ENCODE assay signal across 1 cellular context in the genomic region with DNA sequence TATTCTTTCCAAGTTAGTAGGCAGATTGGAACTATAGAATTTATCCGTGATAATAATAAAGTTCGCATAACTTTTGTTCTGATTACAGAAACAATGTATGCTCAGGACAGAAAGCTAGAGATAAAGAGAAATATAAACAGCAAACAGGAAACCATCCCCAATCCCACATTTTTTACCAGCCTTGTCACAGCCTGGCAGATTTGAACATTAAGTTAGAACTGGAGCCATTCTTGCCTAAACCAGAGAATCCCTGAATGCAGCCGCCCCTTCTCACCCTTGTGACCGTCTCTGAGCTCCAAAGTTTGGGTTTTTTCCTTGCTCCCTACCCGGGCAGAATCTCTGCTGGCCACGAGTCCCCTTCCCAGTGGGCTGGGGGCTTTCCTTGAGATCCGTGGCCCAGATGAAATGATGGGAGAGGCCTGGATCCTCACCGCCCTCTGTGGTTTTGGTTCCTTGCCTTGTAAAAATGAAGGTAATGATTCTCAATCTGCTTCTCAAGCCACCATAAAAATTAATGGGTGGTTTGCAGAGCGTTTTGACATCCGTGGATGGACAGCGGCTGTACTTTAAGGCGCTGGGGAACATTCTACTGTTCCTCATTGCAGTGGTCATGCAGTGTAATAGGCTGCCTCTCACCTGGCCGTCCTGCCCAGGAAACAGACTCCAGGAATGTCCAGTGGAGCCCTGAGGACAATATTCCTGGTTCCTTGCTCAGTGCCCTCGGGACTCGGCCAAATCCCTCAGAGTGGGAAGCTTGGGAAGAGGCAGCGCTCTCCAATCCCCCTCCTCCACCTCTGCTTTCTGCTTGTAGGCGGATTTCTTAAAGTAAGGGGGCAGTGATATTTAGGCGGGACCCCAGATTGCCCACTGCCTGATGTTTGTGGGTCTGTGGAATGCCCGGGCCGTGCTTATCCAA.
TF ChIP-seq lines count a peak whose summit lies in the region.

No MANE protein-coding gene starts in this region.

TF ChIP-seq in SK-N-SH, 30 proteins besides CTCF, POLR2A, EP300 and RAD21 (continued from another document):
- TF ChIP-seq, protein P1, sequence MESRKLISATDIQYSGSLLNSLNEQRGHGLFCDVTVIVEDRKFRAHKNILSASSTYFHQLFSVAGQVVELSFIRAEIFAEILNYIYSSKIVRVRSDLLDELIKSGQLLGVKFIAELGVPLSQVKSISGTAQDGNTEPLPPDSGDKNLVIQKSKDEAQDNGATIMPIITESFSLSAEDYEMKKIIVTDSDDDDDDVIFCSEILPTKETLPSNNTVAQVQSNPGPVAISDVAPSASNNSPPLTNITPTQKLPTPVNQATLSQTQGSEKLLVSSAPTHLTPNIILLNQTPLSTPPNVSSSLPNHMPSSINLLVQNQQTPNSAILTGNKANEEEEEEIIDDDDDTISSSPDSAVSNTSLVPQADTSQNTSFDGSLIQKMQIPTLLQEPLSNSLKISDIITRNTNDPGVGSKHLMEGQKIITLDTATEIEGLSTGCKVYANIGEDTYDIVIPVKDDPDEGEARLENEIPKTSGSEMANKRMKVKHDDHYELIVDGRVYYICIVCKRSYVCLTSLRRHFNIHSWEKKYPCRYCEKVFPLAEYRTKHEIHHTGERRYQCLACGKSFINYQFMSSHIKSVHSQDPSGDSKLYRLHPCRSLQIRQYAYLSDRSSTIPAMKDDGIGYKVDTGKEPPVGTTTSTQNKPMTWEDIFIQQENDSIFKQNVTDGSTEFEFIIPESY (IDR thresholded peaks at IDR 0.05; ENCODE audit: borderline replicate concordance, low read depth), result no peak
TF ChIP-seq in SK-N-SH: peak in this region for 0.
